Comparison of ENCODE assay signal across 17 cellular contexts in the genomic region with DNA sequence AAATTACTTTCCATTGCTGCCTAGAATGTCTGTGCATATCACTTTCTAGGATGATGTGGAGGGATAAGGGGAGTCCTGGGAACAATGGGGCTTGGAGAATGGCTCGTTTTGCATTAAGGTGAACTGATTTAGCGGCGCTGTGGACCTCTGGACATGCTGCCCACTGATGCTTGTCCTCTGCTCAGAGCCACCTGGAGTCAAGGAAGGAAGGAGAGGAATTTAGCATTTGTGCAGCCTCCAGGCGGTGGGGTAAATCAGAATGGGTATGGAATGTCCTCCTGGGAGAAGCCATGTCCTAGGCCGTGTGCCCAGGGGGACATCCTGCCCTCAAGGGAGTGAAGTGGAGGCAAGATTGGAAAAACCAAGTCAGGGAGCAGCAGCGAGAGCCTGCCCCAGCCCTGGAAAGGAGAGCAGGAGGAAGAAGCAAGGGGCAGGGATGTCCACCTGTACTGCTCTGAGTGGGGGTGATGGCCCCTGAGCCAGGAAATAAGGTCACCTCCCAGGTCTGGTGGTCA. TPM values are rescaled to one million over a fixed set of nuclear protein-coding genes. Genes with fewer than 3 reads are reported as not detected.
A peak's percentile ranks its signal among the peaks of the same experiment; 100 is the strongest.
DNase-seq lines count a peak whose midpoint lies in the region; ATAC-seq and TF ChIP-seq lines count a peak whose summit lies in the region.
"Had no signal": no experiment of that assay in that cellular context is flagged by ENCODE, and none has a peak within 500 bp of the region (broad histone marks: within the 10 kb centered on the region; RNA-seq: fewer than 3 reads in every experiment).

No MANE protein-coding gene starts in this region.

- no peak overlapping the region for H3K4me3 ChIP-seq in right atrium auricular region
- H3K4me3 ChIP-seq in right cardiac atrium (ENCODE audit: low read length) = no peak overlapping the region
- H3K4me3 ChIP-seq in lung = no peak overlapping the region
- no peak overlapping the region for H3K4me3 ChIP-seq in neutrophil (ENCODE audit: low read depth in 1 of 2, low read length in 1 of 2)
- H3K4me3 ChIP-seq: BLaER1 had no signal

- CTCF ChIA-PET in T-cell (lab: Charles Lee) = no interaction called here

- H3K4me1 Mint-ChIP-seq in activated T-helper 1 cell treated with anti-CD3 and anti-CD28 coated beads, Interleukin-12 subunit alpha, Interleukin-12 subunit beta, Interleukin-2, Interleukin-4 antibody, amounts not matched to agents 30 ng/mL and 10 ng/mL and 1 ng/mL, durations not matched to agents 14 hours and 24 hours and 36 hours (ENCODE audit: low read depth) = no peaks in the 10 kb centered on the region
- no peaks in the 10 kb centered on the region for H3K4me1 Mint-ChIP-seq in T-cell
- H3K4me1 Mint-ChIP-seq: CD8-positive, alpha-beta memory T cell had no signal

- H3K27ac ChIP-seq in right atrium auricular region (no peak overlapping the region), right cardiac atrium (ENCODE audit: low read length) (no peak overlapping the region), lung (ENCODE audit: low read depth in 1 of 2, low read length in 1 of 2) (no peak overlapping the region), neutrophil (peak overlapping the region; percentile 65)
- H3K27ac ChIP-seq: BLaER1 had no signal

- H3K27me3 ChIP-seq in right atrium auricular region (no peaks in the 10 kb centered on the region), right cardiac atrium (ENCODE audit: control insufficient read depth, insufficient read depth) (no peaks in the 10 kb centered on the region), lung (ENCODE audit: control insufficient read depth, insufficient read depth) (no peaks in the 10 kb centered on the region), neutrophil (no peaks in the 10 kb centered on the region)
- H3K27me3 ChIP-seq: BLaER1 had no signal

- no peaks in the 10 kb centered on the region for H3K27me3 Mint-ChIP-seq in activated T-helper 1 cell treated with anti-CD3 and anti-CD28 coated beads, Interleukin-12 subunit alpha, Interleukin-12 subunit beta, Interleukin-2, Interleukin-4 antibody, amounts not matched to agents 30 ng/mL and 10 ng/mL and 1 ng/mL, durations not matched to agents 14 hours and 24 hours and 36 hours (ENCODE audit: insufficient read depth)
- peaks cover 0 to 9% of the 10 kb centered on the region in 2 donors for H3K27me3 Mint-ChIP-seq in T-cell

- no peaks in the 10 kb centered on the region for H3K36me3 Mint-ChIP-seq in activated T-helper 1 cell treated with anti-CD3 and anti-CD28 coated beads, Interleukin-12 subunit alpha, Interleukin-12 subunit beta, Interleukin-2, Interleukin-4 antibody, amounts not matched to agents 30 ng/mL and 10 ng/mL and 1 ng/mL, durations not matched to agents 14 hours and 24 hours and 36 hours (ENCODE audit: low read depth)
- no peaks in the 10 kb centered on the region for H3K36me3 Mint-ChIP-seq in T-cell
- H3K36me3 Mint-ChIP-seq: CD8-positive, alpha-beta memory T cell had no signal

- H3K9me3 ChIP-seq in right atrium auricular region (no peaks in the 10 kb centered on the region), right cardiac atrium (ENCODE audit: control insufficient read depth, low read length) (no peaks in the 10 kb centered on the region), lung (ENCODE audit: control insufficient read depth in 2 of 2, insufficient read depth in 1 of 2, low read length in 1 of 2) (peaks cover 0 to 3% of the 10 kb centered on the region in 2 donors), neutrophil (no peaks in the 10 kb centered on the region)
- H3K9me3 ChIP-seq: BLaER1, Caco-2 had no signal

- no peak overlapping the region for H3K4me3 Mint-ChIP-seq in activated T-helper 1 cell treated with anti-CD3 and anti-CD28 coated beads, Interleukin-12 subunit alpha, Interleukin-12 subunit beta, Interleukin-2, Interleukin-4 antibody, amounts not matched to agents 30 ng/mL and 10 ng/mL and 1 ng/mL, durations not matched to agents 14 hours and 24 hours and 36 hours
- H3K4me3 Mint-ChIP-seq in T-cell = no peak overlapping the region
- H3K4me3 Mint-ChIP-seq: CD8-positive, alpha-beta memory T cell had no signal

- no peaks in the 10 kb centered on the region for H3K9me3 Mint-ChIP-seq in activated T-helper 1 cell treated with anti-CD3 and anti-CD28 coated beads, Interleukin-12 subunit alpha, Interleukin-12 subunit beta, Interleukin-2, Interleukin-4 antibody, amounts not matched to agents 30 ng/mL and 10 ng/mL and 1 ng/mL, durations not matched to agents 14 hours and 24 hours and 36 hours
- no peaks in the 10 kb centered on the region for H3K9me3 Mint-ChIP-seq in T-cell
- H3K9me3 Mint-ChIP-seq: CD8-positive, alpha-beta memory T cell had no signal

- no peak overlapping the region for H3K27ac Mint-ChIP-seq in activated T-helper 1 cell treated with anti-CD3 and anti-CD28 coated beads, Interleukin-12 subunit alpha, Interleukin-12 subunit beta, Interleukin-2, Interleukin-4 antibody, amounts not matched to agents 30 ng/mL and 10 ng/mL and 1 ng/mL, durations not matched to agents 14 hours and 24 hours and 36 hours
- H3K27ac Mint-ChIP-seq in T-cell = no peak overlapping the region
- H3K27ac Mint-ChIP-seq: CD8-positive, alpha-beta memory T cell had no signal

- DNase-seq in right atrium auricular region (ENCODE audit: low spot score) (peak; percentile 34), right cardiac atrium (no peak), lung (ENCODE audit: low spot score) (peak; percentile 14), T-cell (no peak)
- no peak for DNase-seq in activated T-helper 1 cell treated with anti-CD3 and anti-CD28 coated beads, Interleukin-12 subunit alpha, Interleukin-12 subunit beta, Interleukin-2, Interleukin-4 antibody, amounts not matched to agents 30 ng/mL and 10 ng/mL and 1 ng/mL, durations not matched to agents 14 hours and 24 hours and 36 hours (ENCODE audit: low spot score)
- DNase-seq: 8988T; AML-193; Caco-2; CD8-positive, alpha-beta memory T cell; DMS53; GF-D8; HCEC 1CT; IMR-90 had no signal

- POLR2A ChIA-PET in T-cell (lab: Charles Lee) = no interaction called here

- ATAC-seq in right cardiac atrium = no peak
- ATAC-seq in lung (ENCODE audit: insufficient read depth, low FRiP score) = no peak
- no peak for ATAC-seq in HG03280 (IDR thresholded peaks at IDR 0.05; ENCODE audit: unreplicated experiment)
- no peak for ATAC-seq in T-cell (replicated peaks in 1 of 4)

- intact Hi-C loops in right cardiac atrium (cut with DNase I) = no loop called here
- intact Hi-C loops in activated T-helper 1 cell treated with anti-CD3 and anti-CD28 coated beads, Interleukin-12 subunit alpha, Interleukin-12 subunit beta, Interleukin-2, Interleukin-4 antibody, amounts not matched to agents 30 ng/mL and 10 ng/mL and 1 ng/mL, durations not matched to agents 14 hours and 24 hours and 36 hours (cut with micrococcal nuclease) = no loop called here

- 78% methylated on average over 6 of the region's 6 CpGs for WGBS in right cardiac atrium
- WGBS in lung, 2 donors = 80 to 86% methylated on average over 6 of the region's 6 CpGs

- no peak for TF ChIP-seq CTCF in right atrium auricular region (IDR thresholded peaks at IDR 0.05)
- no peak for TF ChIP-seq CTCF in lung (IDR thresholded peaks at IDR 0.05; ENCODE audit: control extremely low read depth, extremely low read depth)
- TF ChIP-seq CTCF in neutrophil (IDR thresholded peaks at IDR 0.05) = no peak

- H3K36me3 ChIP-seq in right atrium auricular region (no peaks in the 10 kb centered on the region), lung (ENCODE audit: control insufficient read depth in 2 of 2, insufficient read depth in 2 of 2, low read length in 2 of 2) (no peaks in the 10 kb centered on the region), neutrophil (peaks cover 54% of the 10 kb centered on the region)
- H3K36me3 ChIP-seq: BLaER1 had no signal

- H3K4me1 ChIP-seq in right atrium auricular region = no peaks in the 10 kb centered on the region
- no peaks in the 10 kb centered on the region for H3K4me1 ChIP-seq in right cardiac atrium (ENCODE audit: control insufficient read depth, insufficient read depth, low read length)
- peaks cover 0 to 2% of the 10 kb centered on the region in 2 donors for H3K4me1 ChIP-seq in lung (ENCODE audit: control insufficient read depth in 2 of 2, insufficient read depth in 2 of 2, low read length in 2 of 2)
- H3K4me1 ChIP-seq in neutrophil (ENCODE audit: control insufficient read depth in 1 of 2, insufficient read depth in 1 of 2, low read depth in 1 of 2, low read length in 1 of 2) = peaks cover 20 to 27% of the 10 kb centered on the region in 2 experiments
- H3K4me1 ChIP-seq: Caco-2 had no signal

RNA-seq across cellular contexts. Expression of a gene that starts 37.8 kb away (rescaled TPM):
- total RNA-seq in right atrium auricular region (under 1 TPM; 0.33 to 0.59 TPM), right cardiac atrium (1 to 10 TPM in 3 of 4 donors, under 1 TPM in 1; 0.81 to 3.6 (median 2.5) TPM), lung (under 1 TPM; 0.06 to 0.15 TPM), T-cell (not detected)
- polyA plus RNA-seq in right cardiac atrium (0.81 TPM), lung (under 1 TPM in 1 of 2 donors, not detected in 1; 0.21 TPM)
- not detected in 2 replicates for total RNA-seq in activated T-helper 1 cell treated with anti-CD3 and anti-CD28 coated beads, Interleukin-12 subunit alpha, Interleukin-12 subunit beta, Interleukin-2, Interleukin-4 antibody, amounts not matched to agents 30 ng/mL and 10 ng/mL and 1 ng/mL, durations not matched to agents 14 hours and 24 hours and 36 hours
- total RNA-seq: Caco-2; CD8-positive, alpha-beta memory T cell; HT-29 had no signal

Comparison
In these comparisons a context has a peak if more than half of its experiments do, and no peak if none do; other contexts are left out.
1. DNase-seq: peak in right atrium auricular region (single experiment) and lung (single experiment); none in right cardiac atrium (0 of 3), activated T-helper 1 cell treated with anti-CD3 and anti-CD28 coated beads, Interleukin-12 subunit alpha, Interleukin-12 subunit beta, Interleukin-2, Interleukin-4 antibody, amounts not matched to agents 30 ng/mL and 10 ng/mL and 1 ng/mL, durations not matched to agents 14 hours and 24 hours and 36 hours (single experiment) and T-cell (0 of 34).